8 cellular contexts compared by ENCODE assay signal in the genomic region with DNA sequence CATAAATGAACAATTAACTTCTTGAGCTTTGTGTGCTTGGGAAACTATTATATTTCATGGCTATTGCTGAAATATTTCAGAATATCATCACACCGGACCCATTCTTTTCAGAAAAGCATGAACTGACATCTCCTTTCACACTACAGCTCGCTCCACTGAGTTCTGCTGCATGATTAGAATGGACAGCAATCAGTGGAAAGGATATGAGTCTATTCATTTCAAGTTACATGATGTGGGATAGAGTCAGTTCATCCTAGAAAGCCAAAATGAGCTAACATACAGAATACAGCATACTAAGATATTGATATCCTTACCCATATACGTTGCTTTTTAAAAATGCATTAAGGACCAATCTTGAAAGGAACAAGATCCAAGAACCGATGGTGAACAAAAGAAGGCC. TPM values are rescaled to one million over a fixed set of nuclear protein-coding genes. Genes with fewer than 3 reads are reported as not detected.
DNase-seq lines count a peak whose midpoint lies in the region; ATAC-seq, FAIRE-seq and TF ChIP-seq lines count a peak whose summit lies in the region.

No MANE protein-coding gene starts in this region.

- no peak overlapping the region; the same call in 1 of the 2 replicates for H2AFZ ChIP-seq in OCI-LY7 (ENCODE audit: low read length)
- H2AFZ ChIP-seq in endothelial cell of umbilical vein (ENCODE audit: low read depth, low read length), result no peak overlapping the region

- peaks cover 42% of the 10 kb centered on the region for H3K4me1 Mint-ChIP-seq in CD8-positive, alpha-beta T cell (ENCODE audit: low read depth)
- H3K4me1 Mint-ChIP-seq in activated naive CD4-positive, alpha-beta T cell treated with anti-CD3 and anti-CD28 coated beads for 36 hours (ENCODE audit: low read depth), result peaks cover 44% of the 10 kb centered on the region

- peaks cover 29% of the 10 kb centered on the region for H3K4me1 ChIP-seq in CD8-positive, alpha-beta T cell (ENCODE audit: insufficient read depth, low read length)
- H3K4me1 ChIP-seq in OCI-LY7 (ENCODE audit: insufficient read depth, low read length, poor library complexity, severe bottlenecking), result peaks cover 35% of the 10 kb centered on the region
- peaks cover 32% of the 10 kb centered on the region for H3K4me1 ChIP-seq in endothelial cell of umbilical vein (ENCODE audit: control insufficient read depth, extremely low read depth, insufficient read depth, low read length)
- peaks cover 16% of the 10 kb centered on the region for H3K4me1 ChIP-seq in prostate gland (replicated peaks)

- no peak for TF ChIP-seq POLR2A in endothelial cell of umbilical vein (IDR thresholded peaks at IDR 0.05; ENCODE audit: low read depth, low read length)
- no peak for TF ChIP-seq POLR2A in prostate gland (IDR thresholded peaks at IDR 0.05)

- H3K9ac ChIP-seq in endothelial cell of umbilical vein (replicated peaks; ENCODE audit: extremely low read depth, insufficient read depth, low read length), result peak overlapping the region; percentile 70

- no peak for TF ChIP-seq CTCF in CD8-positive, alpha-beta T cell (IDR thresholded peaks at IDR 0.05)
- TF ChIP-seq CTCF in OCI-LY7 (conservative IDR thresholded peaks at IDR 0.05; ENCODE audit: low read length), result no peak
- no peak for TF ChIP-seq CTCF in endothelial cell of umbilical vein (IDR thresholded peaks at IDR 0.05; ENCODE audit: extremely low read depth in 1 of 2, insufficient read depth in 1 of 2, low read depth in 1 of 2, low read length in 2 of 2)
- TF ChIP-seq CTCF in prostate gland (IDR thresholded peaks at IDR 0.05), result no peak

- POLR2A ChIA-PET in CD8-positive, alpha-beta T cell (lab: Charles Lee), result interaction anchor here (1.1 to 2.4 kb wide), 5 partner anchors 32 to 215 kb away, joined by 3 to 10 read pairs (median 4); no protein-coding TSS in a partner anchor
- POLR2A ChIA-PET in OCI-LY7 (lab: Charles Lee) (interaction anchor here (0.7 to 2.8 kb wide), 11 partner anchors 10 to 227 kb away, joined by 3 to 20 read pairs (median 4); no protein-coding TSS in a partner anchor), endothelial cell of umbilical vein (lab: Charles Lee) (no interaction called here)

- no peak for ATAC-seq in CD8-positive, alpha-beta T cell
- no peak for ATAC-seq in HG03045 (IDR thresholded peaks at IDR 0.05; ENCODE audit: unreplicated experiment)
- ATAC-seq in HG03571 (IDR thresholded peaks at IDR 0.05; ENCODE audit: unreplicated experiment), result no peak
- ATAC-seq in GM21576 (IDR thresholded peaks at IDR 0.05; ENCODE audit: unreplicated experiment), result no peak

- H3K9me3 ChIP-seq in CD8-positive, alpha-beta T cell (ENCODE audit: low read length), result no peaks in the 10 kb centered on the region
- H3K9me3 ChIP-seq in OCI-LY7 (ENCODE audit: low read length) (no peaks in the 10 kb centered on the region), endothelial cell of umbilical vein (replicated peaks; ENCODE audit: control insufficient read depth, insufficient read depth, low read length) (no peaks in the 10 kb centered on the region), prostate gland (no peaks in the 10 kb centered on the region)

- no peaks in the 10 kb centered on the region; the same call in 1 of the 2 replicates for H4K20me1 ChIP-seq in OCI-LY7 (ENCODE audit: insufficient read depth, low read length)
- no peaks in the 10 kb centered on the region for H4K20me1 ChIP-seq in endothelial cell of umbilical vein (replicated peaks; ENCODE audit: control insufficient read depth, extremely low read depth, insufficient read depth, low read length)

- dilution Hi-C loops in endothelial cell of umbilical vein (cut with MboI; ENCODE audit: extremely low pct_ligation_motif_present, low sequenced_read_pairs), result no loop called here

- BruUV-seq in OCI-LY7 (replicated peaks; lab: Mats Ljungman, UMichigan) (no TSS peak), endothelial cell of umbilical vein (replicated peaks; lab: Mats Ljungman, UMichigan) (no TSS peak)

- DNase-seq in CD8-positive, alpha-beta T cell, result no peak
- no peak for DNase-seq in OCI-LY7 (ENCODE audit: low spot score)
- DNase-seq in endothelial cell of umbilical vein (ENCODE audit: low read depth, low spot score), result no peak
- no peak for DNase-seq in prostate gland (ENCODE audit: low spot score)
- no peak for DNase-seq in activated naive CD4-positive, alpha-beta T cell treated with anti-CD3 and anti-CD28 coated beads for 36 hours

- H3K27me3 ChIP-seq in CD8-positive, alpha-beta T cell (ENCODE audit: insufficient read depth, low read length), result no peaks in the 10 kb centered on the region
- H3K27me3 ChIP-seq in endothelial cell of umbilical vein (ENCODE audit: control insufficient read depth in 2 of 2, insufficient read depth in 2 of 2, low read length in 2 of 2), result no peaks in the 10 kb centered on the region
- H3K27me3 ChIP-seq in prostate gland (replicated peaks; ENCODE audit: insufficient read depth), result no peaks in the 10 kb centered on the region

- CTCF ChIA-PET in CD8-positive, alpha-beta T cell (lab: Charles Lee), result interaction anchor here (0.6 to 6.5 kb wide), 34 partner anchors 9 to 750 kb away, joined by 3 to 140 read pairs (median 4); no protein-coding TSS in a partner anchor
- CTCF ChIA-PET in OCI-LY7 (lab: Charles Lee; ENCODE audit: unreplicated experiment), result interaction anchor here (1.1 to 5.1 kb wide), 2 partner anchors 197 to 210 kb away, joined by 5 to 22 read pairs; no protein-coding TSS in a partner anchor
- CTCF ChIA-PET in endothelial cell of umbilical vein (lab: Charles Lee), result interaction anchor here (0.6 to 6.8 kb wide), 31 partner anchors 10 to 751 kb away, joined by 3 to 218 read pairs (median 5); a partner anchor contains a TSS
- CTCF ChIA-PET in activated naive CD4-positive, alpha-beta T cell treated with anti-CD3 and anti-CD28 coated beads for 36 hours (lab: Charles Lee), result interaction anchor here (0.6 to 3.9 kb wide), 13 partner anchors 11 to 215 kb away, joined by 3 to 20 read pairs (median 7); no protein-coding TSS in a partner anchor

- no peak overlapping the region for H3K4me3 ChIP-seq in CD8-positive, alpha-beta T cell (ENCODE audit: low read depth, low read length)
- peak overlapping the region; percentile 62 for H3K4me3 ChIP-seq in OCI-LY7 (ENCODE audit: low read depth, low read length, poor library complexity, severe bottlenecking)
- H3K4me3 ChIP-seq in endothelial cell of umbilical vein (replicated peaks in 1 of 3; ENCODE audit: insufficient read depth in 1 of 3, low read depth in 1 of 3, low read length in 3 of 3), result no peak overlapping the region
- H3K4me3 ChIP-seq in prostate gland, result no peak overlapping the region

- no peak overlapping the region for H3K27ac ChIP-seq in CD8-positive, alpha-beta T cell (ENCODE audit: low read depth, low read length)
- peak overlapping the region; percentile 49 for H3K27ac ChIP-seq in OCI-LY7 (ENCODE audit: low read depth, low read length, poor library complexity, severe bottlenecking)
- peak overlapping the region; percentile 68 for H3K27ac ChIP-seq in endothelial cell of umbilical vein (ENCODE audit: insufficient read depth, low read depth, low read length)
- H3K27ac ChIP-seq in prostate gland, result peak overlapping the region; percentile 82 to 85

- intact Hi-C loops in CD8-positive, alpha-beta T cell (cut with DNase I, micrococcal nuclease), result loop anchor here (1.0 to 10.0 kb wide), 9 partner anchors 46 to 1170 kb away; a partner anchor contains a TSS
- intact Hi-C loops in OCI-LY7 (cut with micrococcal nuclease; ENCODE audit: unreplicated experiment) (no loop called here), endothelial cell of umbilical vein (cut with micrococcal nuclease) (loop anchor here (1.0 to 5.0 kb wide), 6 partner anchors 46 to 343 kb away; a partner anchor contains a TSS), prostate gland (cut with DNase I) (loop anchor here (2.0 to 5.0 kb wide), 2 partner anchors 47 to 204 kb away; a partner anchor contains a TSS)
- intact Hi-C loops in activated naive CD4-positive, alpha-beta T cell treated with anti-CD3 and anti-CD28 coated beads for 36 hours (cut with micrococcal nuclease), result loop anchor here (1.0 kb wide), 1 partner anchor 215 kb away; no protein-coding TSS in a partner anchor

- H3K27ac Mint-ChIP-seq in CD8-positive, alpha-beta T cell, result peak overlapping the region; percentile 77
- H3K27ac Mint-ChIP-seq in activated naive CD4-positive, alpha-beta T cell treated with anti-CD3 and anti-CD28 coated beads for 36 hours, result no peak overlapping the region

- peaks cover 40% of the 10 kb centered on the region for H3K79me2 ChIP-seq in OCI-LY7 (ENCODE audit: insufficient read depth, low read depth, low read length)
- H3K79me2 ChIP-seq in endothelial cell of umbilical vein (ENCODE audit: control insufficient read depth, insufficient read depth, low read length), result peaks cover 5% of the 10 kb centered on the region

- H3K27me3 Mint-ChIP-seq in CD8-positive, alpha-beta T cell (ENCODE audit: low read depth), result no peaks in the 10 kb centered on the region
- no peaks in the 10 kb centered on the region for H3K27me3 Mint-ChIP-seq in activated naive CD4-positive, alpha-beta T cell treated with anti-CD3 and anti-CD28 coated beads for 36 hours (ENCODE audit: low read depth)

- no peaks in the 10 kb centered on the region for H3K9me1 ChIP-seq in endothelial cell of umbilical vein (replicated peaks; ENCODE audit: control insufficient read depth, extremely low read depth, insufficient read depth, low read length)

- no peaks in the 10 kb centered on the region for H3K9me2 ChIP-seq in OCI-LY7 (ENCODE audit: insufficient read depth, low read length)

- H3K36me3 Mint-ChIP-seq in CD8-positive, alpha-beta T cell, result peaks cover 6% of the 10 kb centered on the region
- peaks cover 3% of the 10 kb centered on the region for H3K36me3 Mint-ChIP-seq in activated naive CD4-positive, alpha-beta T cell treated with anti-CD3 and anti-CD28 coated beads for 36 hours (ENCODE audit: low read depth)

- FAIRE-seq in endothelial cell of umbilical vein (lab: Jason Lieb, UNC), result no peak

- H3K4me2 ChIP-seq in OCI-LY7 (ENCODE audit: low read length) (peak overlapping the region; percentile 80), endothelial cell of umbilical vein (ENCODE audit: insufficient read depth, low read length) (peak overlapping the region; percentile 76)

- WGBS in prostate gland, result 49% methylated on average over 4 of the region's 4 CpGs

- no peaks in the 10 kb centered on the region for H3K9me3 Mint-ChIP-seq in CD8-positive, alpha-beta T cell
- no peaks in the 10 kb centered on the region for H3K9me3 Mint-ChIP-seq in activated naive CD4-positive, alpha-beta T cell treated with anti-CD3 and anti-CD28 coated beads for 36 hours

- H3K4me3 Mint-ChIP-seq in CD8-positive, alpha-beta T cell, result peak overlapping the region; percentile 83
- H3K4me3 Mint-ChIP-seq in activated naive CD4-positive, alpha-beta T cell treated with anti-CD3 and anti-CD28 coated beads for 36 hours, result no peak overlapping the region

- no peaks in the 10 kb centered on the region for H3K36me3 ChIP-seq in CD8-positive, alpha-beta T cell (ENCODE audit: insufficient read depth, low read length)
- H3K36me3 ChIP-seq in OCI-LY7 (ENCODE audit: insufficient read depth, low read length) (peaks cover 19% of the 10 kb centered on the region; the same call in 1 of the 2 replicates), endothelial cell of umbilical vein (ENCODE audit: control insufficient read depth in 2 of 2, extremely low read depth in 1 of 2, insufficient read depth in 2 of 2, low read length in 2 of 2) (no peaks in the 10 kb centered on the region), prostate gland (no peaks in the 10 kb centered on the region)

RNA-seq across cellular contexts. Expression of a gene that starts 1.1 kb away (rescaled TPM):
- total RNA-seq in CD8-positive, alpha-beta T cell, result 10 to 100 TPM; 51.9 to 57.1 TPM
- total RNA-seq in OCI-LY7 (2014; rRNA removed; shearing (Covaris generic)), result 37.6 and 56.6 TPM in 2 replicates
- total RNA-seq in OCI-LY7 (2022) (50.5 and 58.5 TPM in 2 replicates), endothelial cell of umbilical vein (17.2 and 21.1 TPM in 2 replicates), prostate gland (100 to 1,000 TPM in 1 of 2 donors, 10 to 100 TPM in 1; 28.9 to 101 TPM)
- polyA plus RNA-seq in endothelial cell of umbilical vein, result 8.2 and 8.5 TPM in 2 replicates
- polyA plus RNA-seq in endothelial cell of umbilical vein (2011; cell fraction: cytosol; rRNA removed), result 6.5 and 7.7 TPM in 2 replicates
- 12.1 and 13.0 TPM in 2 replicates for polyA plus RNA-seq in endothelial cell of umbilical vein (2011; cell fraction: nucleus; rRNA removed)
- 10.3 and 12.2 TPM in 2 replicates for polyA plus RNA-seq in endothelial cell of umbilical vein (2012)
- polyA minus RNA-seq in endothelial cell of umbilical vein, result 13.2 and 20.2 TPM in 2 replicates
- 14.0 TPM for polyA minus RNA-seq in endothelial cell of umbilical vein (2011; cell fraction: cytosol; rRNA and poly(A)+ RNA removed)
- 13.3 and 15.2 TPM in 2 replicates for polyA minus RNA-seq in endothelial cell of umbilical vein (2011; cell fraction: nucleus; rRNA and poly(A)+ RNA removed)
- 10 to 100 TPM; 11.8 to 11.9 TPM for total RNA-seq in activated naive CD4-positive, alpha-beta T cell treated with anti-CD3 and anti-CD28 coated beads for 36 hours

RNA-seq across cellular contexts. Expression of a gene that starts 46.4 kb away (rescaled TPM):
- 10 to 100 TPM; 13.8 to 13.9 TPM for total RNA-seq in CD8-positive, alpha-beta T cell
- 27.5 and 37.7 TPM in 2 replicates for total RNA-seq in OCI-LY7 (2014; rRNA removed; shearing (Covaris generic))
- 32.4 and 35.0 TPM in 2 replicates for total RNA-seq in OCI-LY7 (2022)
- 17.1 and 21.3 TPM in 2 replicates for total RNA-seq in endothelial cell of umbilical vein
- 7.0 and 8.5 TPM in 2 replicates for polyA plus RNA-seq in endothelial cell of umbilical vein
- polyA plus RNA-seq in endothelial cell of umbilical vein (2011; cell fraction: cytosol; rRNA removed), result 11.1 and 12.5 TPM in 2 replicates
- 15.7 and 19.9 TPM in 2 replicates for polyA plus RNA-seq in endothelial cell of umbilical vein (2011; cell fraction: nucleus; rRNA removed)
- polyA plus RNA-seq in endothelial cell of umbilical vein (2012), result 15.2 and 21.2 TPM in 2 replicates
- polyA minus RNA-seq in endothelial cell of umbilical vein, result 10.1 and 12.7 TPM in 2 replicates
- 13.5 TPM for polyA minus RNA-seq in endothelial cell of umbilical vein (2011; cell fraction: cytosol; rRNA and poly(A)+ RNA removed)
- 19.7 and 25.0 TPM in 2 replicates for polyA minus RNA-seq in endothelial cell of umbilical vein (2011; cell fraction: nucleus; rRNA and poly(A)+ RNA removed)
- 10 to 100 TPM; 15.7 to 20.5 TPM for total RNA-seq in prostate gland
- total RNA-seq in activated naive CD4-positive, alpha-beta T cell treated with anti-CD3 and anti-CD28 coated beads for 36 hours, result 10 to 100 TPM; 22.5 to 25.5 TPM

RNA-seq across cellular contexts. Expression of a gene that starts 56.4 kb away (rescaled TPM):
- total RNA-seq in CD8-positive, alpha-beta T cell, result 1 to 10 TPM; 7.8 to 8.1 TPM
- total RNA-seq in OCI-LY7 (2014; rRNA removed; shearing (Covaris generic)), result 9.7 and 12.7 TPM in 2 replicates
- total RNA-seq in OCI-LY7 (2022), result 14.0 and 17.9 TPM in 2 replicates
- 12.7 and 14.8 TPM in 2 replicates for total RNA-seq in endothelial cell of umbilical vein
- 5.3 and 6.0 TPM in 2 replicates for polyA plus RNA-seq in endothelial cell of umbilical vein
- 7.9 and 9.6 TPM in 2 replicates for polyA plus RNA-seq in endothelial cell of umbilical vein (2011; cell fraction: cytosol; rRNA removed)
- 8.7 and 11.2 TPM in 2 replicates for polyA plus RNA-seq in endothelial cell of umbilical vein (2011; cell fraction: nucleus; rRNA removed)
- polyA plus RNA-seq in endothelial cell of umbilical vein (2012), result 13.9 and 16.5 TPM in 2 replicates
- 8.6 and 8.9 TPM in 2 replicates for polyA minus RNA-seq in endothelial cell of umbilical vein
- 8.9 TPM for polyA minus RNA-seq in endothelial cell of umbilical vein (2011; cell fraction: cytosol; rRNA and poly(A)+ RNA removed)
- 4.6 and 5.5 TPM in 2 replicates for polyA minus RNA-seq in endothelial cell of umbilical vein (2011; cell fraction: nucleus; rRNA and poly(A)+ RNA removed)
- total RNA-seq in prostate gland, result 10 to 100 TPM; 10.6 to 12.5 TPM
- 10 to 100 TPM; 16.6 to 17.9 TPM for total RNA-seq in activated naive CD4-positive, alpha-beta T cell treated with anti-CD3 and anti-CD28 coated beads for 36 hours
